Comparison of ENCODE assay signal across 9 cellular contexts in genomic region chr9:20551835-20552234, GRCh38.
DNase-seq lines count a peak whose midpoint lies in the region; ATAC-seq and TF ChIP-seq lines count a peak whose summit lies in the region.
"Had no signal": no experiment of that assay in that cellular context is flagged by ENCODE, and none has a peak within 500 bp of the region (broad histone marks: within the 10 kb centered on the region; RNA-seq: fewer than 3 reads in every experiment).

No MANE protein-coding gene starts in this region.

- peaks cover 44% of the 10 kb centered on the region for H3K4me1 ChIP-seq in RWPE2 (ENCODE audit: insufficient read depth, poor library complexity, severe bottlenecking)
- H3K4me1 ChIP-seq in mucosa of rectum (ENCODE audit: control insufficient read depth in 2 of 2, insufficient read depth in 2 of 2, low read length in 2 of 2): peaks cover 7 to 27% of the 10 kb centered on the region in 2 donors
- H3K4me1 ChIP-seq in tibial artery: peaks cover 0 to 17% (median 3%) of the 10 kb centered on the region in 4 donors

- peak overlapping the region; percentile 26 to 67 for H3K9ac ChIP-seq in mucosa of rectum (ENCODE audit: low read depth in 1 of 2, low read length in 2 of 2)

- in situ Hi-C loops in ACHN (cut with HindIII; ENCODE audit: low pct_ligation_motif_present, low pct_unique_long_range_greater_than_20kb, low sequenced_read_pairs): no loop called here

- H3K36me3 ChIP-seq in RWPE2 (ENCODE audit: low read depth) (no peaks in the 10 kb centered on the region), mucosa of rectum (ENCODE audit: control insufficient read depth in 2 of 2, insufficient read depth in 2 of 2, low read length in 2 of 2) (no peaks in the 10 kb centered on the region), tibial artery (no peaks in the 10 kb centered on the region)

- H3K9me3 ChIP-seq in RWPE2 (ENCODE audit: severe bottlenecking) (no peaks in the 10 kb centered on the region), mucosa of rectum (ENCODE audit: control insufficient read depth in 2 of 2, low read length in 2 of 2) (no peaks in the 10 kb centered on the region), tibial artery (no peaks in the 10 kb centered on the region)

- H3K27ac ChIP-seq in RWPE2 (ENCODE audit: poor library complexity, severe bottlenecking): peak overlapping the region; percentile 75
- peak overlapping the region; percentile 85 to 86 for H3K27ac ChIP-seq in mucosa of rectum (ENCODE audit: low read depth in 2 of 2, low read length in 2 of 2)
- H3K27ac ChIP-seq in tibial artery: no peak overlapping the region

- no peak for DNase-seq in RWPE2 (ENCODE audit: low spot score)
- no peak for DNase-seq in islet precursor cell
- no peak for DNase-seq in RKO (ENCODE audit: low spot score)
- DNase-seq in tibial artery: no peak
- no peak for DNase-seq in ACHN
- DNase-seq: NCI-H146 had no signal

- no peaks in the 10 kb centered on the region for H3K27me3 ChIP-seq in RWPE2 (ENCODE audit: insufficient read depth, poor library complexity, severe bottlenecking)
- H3K27me3 ChIP-seq in mucosa of rectum (ENCODE audit: control insufficient read depth in 2 of 2, insufficient read depth in 2 of 2, low read length in 2 of 2): no peaks in the 10 kb centered on the region
- H3K27me3 ChIP-seq in tibial artery: no peaks in the 10 kb centered on the region

- no peak for TF ChIP-seq CTCF in RWPE2 (IDR thresholded peaks at IDR 0.05; ENCODE audit: poor library complexity, severe bottlenecking)
- TF ChIP-seq CTCF in tibial artery (IDR thresholded peaks at IDR 0.05): no peak

- ATAC-seq in GM19025 (IDR thresholded peaks at IDR 0.05; ENCODE audit: low read depth, unreplicated experiment): peak; percentile 60
- ATAC-seq in HG02588 (IDR thresholded peaks at IDR 0.05; ENCODE audit: unreplicated experiment): peak; percentile 69
- no peak for ATAC-seq in RWPE2 (ENCODE audit: low read depth)

- intact Hi-C loops in tibial artery (cut with DNase I; ENCODE audit: low total_unique reads): loop anchor here (10.0 kb wide), 1 partner anchor 73 kb away; the partner anchor contains the start of gene MLLT3

- H3K4me3 ChIP-seq in RWPE2 (ENCODE audit: severe bottlenecking): no peak overlapping the region
- H3K4me3 ChIP-seq in mucosa of rectum (ENCODE audit: low read length in 2 of 2): peak overlapping the region; percentile 53 to 62
- no peak overlapping the region for H3K4me3 ChIP-seq in tibial artery

Comparison
In these comparisons a context has a peak if more than half of its experiments do, and no peak if none do; other contexts are left out.
1. H3K27ac ChIP-seq: peak in RWPE2 (single experiment) and mucosa of rectum (2 of 2); none in tibial artery (0 of 2).
2. H3K4me3 ChIP-seq: peak in mucosa of rectum (2 of 2); none in RWPE2 (single experiment) and tibial artery (0 of 2).